9 cellular contexts compared by ENCODE assay signal in the genomic region with DNA sequence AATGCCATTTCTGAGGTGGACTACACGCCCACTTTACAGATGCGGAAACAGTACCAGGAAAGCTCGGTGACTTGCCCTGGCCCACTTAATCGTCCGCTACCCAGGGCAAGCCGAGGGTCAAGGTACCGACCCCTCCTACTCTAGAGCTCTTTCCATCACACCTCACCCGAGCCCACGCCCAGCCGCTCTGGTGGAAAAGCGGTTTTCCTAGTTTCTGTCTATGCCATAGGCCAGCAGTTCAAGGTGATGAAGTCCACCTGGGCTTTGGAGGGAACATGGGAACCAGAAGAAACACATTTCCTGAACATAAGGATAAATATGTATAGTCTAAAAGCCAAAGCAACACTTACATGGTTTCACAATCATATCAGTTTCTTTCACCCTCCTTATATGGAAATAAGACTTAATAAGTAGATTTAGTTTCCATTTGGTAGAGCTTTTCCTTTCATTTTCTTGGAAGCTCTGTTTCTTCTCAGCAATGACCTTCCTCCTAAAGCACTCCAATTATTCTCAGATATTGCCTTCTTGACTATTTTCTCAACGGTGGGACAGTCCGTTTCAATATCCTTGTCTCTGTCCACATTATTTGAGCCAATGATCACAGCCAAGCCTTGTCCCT. TPM values are rescaled to one million over a fixed set of nuclear protein-coding genes. Genes with fewer than 3 reads are reported as not detected.
DNase-seq lines count a peak whose midpoint lies in the region; ATAC-seq, FAIRE-seq and TF ChIP-seq lines count a peak whose summit lies in the region.
"Had no signal": no experiment of that assay in that cellular context is flagged by ENCODE, and none has a peak within 500 bp of the region (broad histone marks: within the 10 kb centered on the region; RNA-seq: fewer than 3 reads in every experiment).

No MANE protein-coding gene starts in this region.

- no peak for FAIRE-seq in bronchial epithelial cell (lab: Jason Lieb, UNC)

- H3K4me3 ChIP-seq in AG09309 (ENCODE audit: control insufficient read depth, low read depth, low read length) (peak overlapping the region; percentile 54), HL-60 (replicated peaks; ENCODE audit: insufficient read depth, low read length) (no peak overlapping the region), bronchial epithelial cell (ENCODE audit: low read depth, low read length) (peak overlapping the region; percentile 45), muscle layer of duodenum (ENCODE audit: low read depth in 1 of 2, low read length in 2 of 2) (peak overlapping the region; percentile 68 to 82)

- H3K27ac ChIP-seq in HL-60 (replicated peaks) = peak overlapping the region; percentile 5; the same call in 1 of the 2 replicates
- H3K27ac ChIP-seq in muscle layer of duodenum (ENCODE audit: low read length) = peak overlapping the region; percentile 47

- H3K9me3 ChIP-seq in muscle layer of duodenum (ENCODE audit: control insufficient read depth in 1 of 2, low read length in 2 of 2) = no peaks in the 10 kb centered on the region

- ATAC-seq in GM21825 (IDR thresholded peaks at IDR 0.05; ENCODE audit: unreplicated experiment) = no peak
- ATAC-seq in GM18502 (IDR thresholded peaks at IDR 0.05; ENCODE audit: poor library complexity, unreplicated experiment) = no peak

- no peak for DNase-seq in AG09309 (ENCODE audit: low read depth)
- DNase-seq in HL-60 (ENCODE audit: low read depth in 1 of 2, low spot score in 1 of 2) = no peak
- no peak for DNase-seq in bronchial epithelial cell (ENCODE audit: low read depth)
- DNase-seq in epidermal melanocyte (ENCODE audit: insufficient read length, low spot score) = no peak
- no peak for DNase-seq in NCI-H187 (lab: John Stamatoyannopoulos, UW)

- H3K36me3 ChIP-seq in bronchial epithelial cell (ENCODE audit: control insufficient read depth, insufficient read depth, low read length) (no peaks in the 10 kb centered on the region), muscle layer of duodenum (ENCODE audit: control insufficient read depth in 1 of 2, insufficient read depth in 2 of 2, low read length in 2 of 2) (no peaks in the 10 kb centered on the region)

- H3K4me1 ChIP-seq in muscle layer of duodenum (ENCODE audit: control insufficient read depth in 1 of 2, insufficient read depth in 2 of 2, low read length in 2 of 2) = peaks cover 0 to 12% of the 10 kb centered on the region in 2 donors

- TF ChIP-seq CTCF in AG09309 (IDR thresholded peaks at IDR 0.05; ENCODE audit: control insufficient read depth, insufficient read depth, low read depth, low read length, missing control alignments) (no peak), HL-60 (IDR thresholded peaks at IDR 0.05; ENCODE audit: insufficient read depth, low read length) (no peak), bronchial epithelial cell (IDR thresholded peaks at IDR 0.05; ENCODE audit: insufficient read depth, low read length, severe bottlenecking) (no peak)

- H3K27me3 ChIP-seq in HL-60 (ENCODE audit: insufficient read depth, poor library complexity, severe bottlenecking) = no peaks in the 10 kb centered on the region
- peaks cover 4% of the 10 kb centered on the region for H3K27me3 ChIP-seq in bronchial epithelial cell (ENCODE audit: control insufficient read depth, insufficient read depth, low read length)
- no peaks in the 10 kb centered on the region for H3K27me3 ChIP-seq in muscle layer of duodenum (ENCODE audit: low read depth, low read length)

RNA-seq across cellular contexts. Expression of a gene that starts 0.6 kb away (rescaled TPM):
- total RNA-seq in bronchial epithelial cell = 0.13 TPM in 1 of 2 replicates, not detected in the other
- total RNA-seq: LHCN-M2 had no signal
